In genomic region chr4:40310225-40310624, GRCh38 we compare ENCODE assay signal across 2 cellular contexts.
TF ChIP-seq lines count a peak whose summit lies in the region.

No MANE protein-coding gene starts in this region.

TF ChIP-seq in GM23338, 12 proteins besides CTCF, POLR2A, EP300 and RAD21:
- TF ChIP-seq STAT1 (IDR thresholded peaks at IDR 0.05; ENCODE audit: unreplicated experiment) (no peak), ZNF331 (CRISPR knock-in tag; IDR thresholded peaks at IDR 0.05; ENCODE audit: low read depth) (no peak), ETS1 (IDR thresholded peaks at IDR 0.05) (no peak), JUNB (IDR thresholded peaks at IDR 0.05; ENCODE audit: unreplicated experiment) (no peak), EZH2 (IDR thresholded peaks at IDR 0.05; ENCODE audit: low read depth, unreplicated experiment) (no peak), REST (IDR thresholded peaks at IDR 0.05; ENCODE audit: unreplicated experiment) (no peak), POLR2AphosphoS5 (IDR thresholded peaks at IDR 0.05; ENCODE audit: low read depth) (no peak), EZH2phosphoT487 (IDR thresholded peaks at IDR 0.05; ENCODE audit: unreplicated experiment) (no peak), CREB1 (CRISPR knock-in tag; IDR thresholded peaks at IDR 0.05; ENCODE audit: low read depth) (no peak), NANOG (IDR thresholded peaks at IDR 0.05; ENCODE audit: borderline replicate concordance) (no peak), ZNF114 (CRISPR knock-in tag; IDR thresholded peaks at IDR 0.05) (no peak)
- TF ChIP-seq, protein P1, sequence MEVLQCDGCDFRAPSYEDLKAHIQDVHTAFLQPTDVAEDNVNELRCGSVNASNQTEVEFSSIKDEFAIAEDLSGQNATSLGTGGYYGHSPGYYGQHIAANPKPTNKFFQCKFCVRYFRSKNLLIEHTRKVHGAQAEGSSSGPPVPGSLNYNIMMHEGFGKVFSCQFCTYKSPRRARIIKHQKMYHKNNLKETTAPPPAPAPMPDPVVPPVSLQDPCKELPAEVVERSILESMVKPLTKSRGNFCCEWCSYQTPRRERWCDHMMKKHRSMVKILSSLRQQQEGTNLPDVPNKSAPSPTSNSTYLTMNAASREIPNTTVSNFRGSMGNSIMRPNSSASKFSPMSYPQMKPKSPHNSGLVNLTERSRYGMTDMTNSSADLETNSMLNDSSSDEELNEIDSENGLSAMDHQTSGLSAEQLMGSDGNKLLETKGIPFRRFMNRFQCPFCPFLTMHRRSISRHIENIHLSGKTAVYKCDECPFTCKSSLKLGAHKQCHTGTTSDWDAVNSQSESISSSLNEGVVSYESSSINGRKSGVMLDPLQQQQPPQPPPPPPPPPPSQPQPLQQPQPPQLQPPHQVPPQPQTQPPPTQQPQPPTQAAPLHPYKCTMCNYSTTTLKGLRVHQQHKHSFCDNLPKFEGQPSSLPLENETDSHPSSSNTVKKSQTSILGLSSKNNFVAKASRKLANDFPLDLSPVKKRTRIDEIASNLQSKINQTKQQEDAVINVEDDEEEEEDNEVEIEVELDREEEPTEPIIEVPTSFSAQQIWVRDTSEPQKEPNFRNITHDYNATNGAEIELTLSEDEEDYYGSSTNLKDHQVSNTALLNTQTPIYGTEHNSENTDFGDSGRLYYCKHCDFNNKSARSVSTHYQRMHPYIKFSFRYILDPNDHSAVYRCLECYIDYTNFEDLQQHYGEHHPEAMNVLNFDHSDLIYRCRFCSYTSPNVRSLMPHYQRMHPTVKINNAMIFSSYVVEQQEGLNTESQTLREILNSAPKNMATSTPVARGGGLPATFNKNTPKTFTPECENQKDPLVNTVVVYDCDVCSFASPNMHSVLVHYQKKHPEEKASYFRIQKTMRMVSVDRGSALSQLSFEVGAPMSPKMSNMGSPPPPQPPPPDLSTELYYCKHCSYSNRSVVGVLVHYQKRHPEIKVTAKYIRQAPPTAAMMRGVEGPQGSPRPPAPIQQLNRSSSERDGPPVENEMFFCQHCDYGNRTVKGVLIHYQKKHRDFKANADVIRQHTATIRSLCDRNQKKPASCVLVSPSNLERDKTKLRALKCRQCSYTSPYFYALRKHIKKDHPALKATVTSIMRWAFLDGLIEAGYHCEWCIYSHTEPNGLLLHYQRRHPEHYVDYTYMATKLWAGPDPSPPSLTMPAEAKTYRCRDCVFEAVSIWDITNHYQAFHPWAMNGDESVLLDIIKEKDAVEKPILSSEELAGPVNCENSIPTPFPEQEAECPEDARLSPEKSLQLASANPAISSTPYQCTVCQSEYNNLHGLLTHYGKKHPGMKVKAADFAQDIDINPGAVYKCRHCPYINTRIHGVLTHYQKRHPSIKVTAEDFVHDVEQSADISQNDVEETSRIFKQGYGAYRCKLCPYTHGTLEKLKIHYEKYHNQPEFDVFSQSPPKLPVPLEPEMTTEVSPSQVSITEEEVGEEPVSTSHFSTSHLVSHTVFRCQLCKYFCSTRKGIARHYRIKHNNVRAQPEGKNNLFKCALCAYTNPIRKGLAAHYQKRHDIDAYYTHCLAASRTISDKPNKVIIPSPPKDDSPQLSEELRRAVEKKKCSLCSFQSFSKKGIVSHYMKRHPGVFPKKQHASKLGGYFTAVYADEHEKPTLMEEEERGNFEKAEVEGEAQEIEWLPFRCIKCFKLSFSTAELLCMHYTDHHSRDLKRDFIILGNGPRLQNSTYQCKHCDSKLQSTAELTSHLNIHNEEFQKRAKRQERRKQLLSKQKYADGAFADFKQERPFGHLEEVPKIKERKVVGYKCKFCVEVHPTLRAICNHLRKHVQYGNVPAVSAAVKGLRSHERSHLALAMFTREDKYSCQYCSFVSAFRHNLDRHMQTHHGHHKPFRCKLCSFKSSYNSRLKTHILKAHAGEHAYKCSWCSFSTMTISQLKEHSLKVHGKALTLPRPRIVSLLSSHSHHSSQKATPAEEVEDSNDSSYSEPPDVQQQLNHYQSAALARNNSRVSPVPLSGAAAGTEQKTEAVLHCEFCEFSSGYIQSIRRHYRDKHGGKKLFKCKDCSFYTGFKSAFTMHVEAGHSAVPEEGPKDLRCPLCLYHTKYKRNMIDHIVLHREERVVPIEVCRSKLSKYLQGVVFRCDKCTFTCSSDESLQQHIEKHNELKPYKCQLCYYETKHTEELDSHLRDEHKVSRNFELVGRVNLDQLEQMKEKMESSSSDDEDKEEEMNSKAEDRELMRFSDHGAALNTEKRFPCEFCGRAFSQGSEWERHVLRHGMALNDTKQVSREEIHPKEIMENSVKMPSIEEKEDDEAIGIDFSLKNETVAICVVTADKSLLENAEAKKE (CRISPR knock-in tag; IDR thresholded peaks at IDR 0.05) = no peak

TF ChIP-seq in SK-N-SH treated with all-trans-retinoic acid at 6 μM for 48 hours, 23 proteins besides CTCF, POLR2A, EP300 and RAD21:
- TF ChIP-seq ZNF8 (CRISPR knock-in tag; IDR thresholded peaks at IDR 0.05) (no peak), CREB5 (CRISPR knock-in tag; IDR thresholded peaks at IDR 0.05; ENCODE audit: low read depth) (no peak), ARNTL (CRISPR knock-in tag; IDR thresholded peaks at IDR 0.05; ENCODE audit: borderline replicate concordance, low read depth) (no peak), CSDC2 (CRISPR knock-in tag; IDR thresholded peaks at IDR 0.05) (no peak), PPARA (CRISPR knock-in tag; IDR thresholded peaks at IDR 0.05; ENCODE audit: borderline replicate concordance) (no peak), RARB (CRISPR knock-in tag; IDR thresholded peaks at IDR 0.05) (no peak), GLIS3 (CRISPR knock-in tag; IDR thresholded peaks at IDR 0.05) (no peak), SNAI2 (CRISPR knock-in tag; IDR thresholded peaks at IDR 0.05) (no peak), ZC3H10 (CRISPR knock-in tag; IDR thresholded peaks at IDR 0.05) (no peak), ISL1 (CRISPR knock-in tag; IDR thresholded peaks at IDR 0.05) (no peak), BACH2 (CRISPR knock-in tag; IDR thresholded peaks at IDR 0.05; ENCODE audit: borderline replicate concordance) (no peak)
